1 cellular context compared by ENCODE assay signal in the genomic region with DNA sequence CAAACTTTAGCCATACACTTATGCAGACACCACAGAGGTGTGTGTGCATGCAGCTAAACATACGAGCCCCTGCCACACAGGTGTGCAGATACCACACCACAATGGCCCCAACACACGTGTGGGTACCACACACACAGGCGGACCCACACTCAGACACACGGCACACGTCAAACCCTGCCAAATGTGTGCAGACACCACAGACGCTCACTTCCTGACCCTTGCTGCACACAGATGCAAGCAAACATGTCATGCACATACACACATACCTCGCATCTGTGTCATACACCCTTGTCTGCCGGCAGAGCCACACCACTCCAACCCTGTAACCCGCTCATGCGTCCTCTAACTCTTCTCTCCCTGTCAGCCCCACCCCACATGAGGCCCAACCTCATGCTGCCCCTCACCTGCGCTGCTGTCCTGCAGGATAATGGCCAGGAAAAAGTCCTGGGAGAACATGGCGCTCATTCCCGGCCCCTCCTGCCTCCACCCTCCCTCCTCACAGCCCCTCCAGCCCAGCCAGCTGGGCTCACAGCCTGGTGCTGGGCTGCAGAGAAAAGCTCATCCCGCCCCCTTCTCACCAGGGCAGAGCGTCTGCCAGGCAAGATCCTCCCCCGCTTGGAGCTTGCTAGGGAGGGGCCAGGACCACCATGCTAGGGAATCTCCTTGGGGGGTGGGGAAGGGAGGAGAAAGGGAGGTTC.
TF ChIP-seq lines count a peak whose summit lies in the region.

No MANE protein-coding gene starts in this region.

TF ChIP-seq in IMR-90, 13 proteins besides CTCF, POLR2A, EP300 and RAD21:
- TF ChIP-seq MXI1 (IDR thresholded peaks at IDR 0.05; ENCODE audit: borderline replicate concordance, low read depth, low read length), result no peak
- TF ChIP-seq, protein P1, sequence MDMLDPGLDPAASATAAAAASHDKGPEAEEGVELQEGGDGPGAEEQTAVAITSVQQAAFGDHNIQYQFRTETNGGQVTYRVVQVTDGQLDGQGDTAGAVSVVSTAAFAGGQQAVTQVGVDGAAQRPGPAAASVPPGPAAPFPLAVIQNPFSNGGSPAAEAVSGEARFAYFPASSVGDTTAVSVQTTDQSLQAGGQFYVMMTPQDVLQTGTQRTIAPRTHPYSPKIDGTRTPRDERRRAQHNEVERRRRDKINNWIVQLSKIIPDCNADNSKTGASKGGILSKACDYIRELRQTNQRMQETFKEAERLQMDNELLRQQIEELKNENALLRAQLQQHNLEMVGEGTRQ (IDR thresholded peaks at IDR 0.05; ENCODE audit: low read depth, low read length), result no peak
- TF ChIP-seq CEBPB (IDR thresholded peaks at IDR 0.05; ENCODE audit: low read depth, low read length), result no peak
- TF ChIP-seq FOS (IDR thresholded peaks at IDR 0.05; ENCODE audit: low read depth, low read length), result no peak
- no peak for TF ChIP-seq SMC3 (IDR thresholded peaks at IDR 0.05; ENCODE audit: low read depth, low read length)
- TF ChIP-seq NFE2L2 (IDR thresholded peaks at IDR 0.05; ENCODE audit: low read depth, low read length), result no peak
- TF ChIP-seq, protein P2, sequence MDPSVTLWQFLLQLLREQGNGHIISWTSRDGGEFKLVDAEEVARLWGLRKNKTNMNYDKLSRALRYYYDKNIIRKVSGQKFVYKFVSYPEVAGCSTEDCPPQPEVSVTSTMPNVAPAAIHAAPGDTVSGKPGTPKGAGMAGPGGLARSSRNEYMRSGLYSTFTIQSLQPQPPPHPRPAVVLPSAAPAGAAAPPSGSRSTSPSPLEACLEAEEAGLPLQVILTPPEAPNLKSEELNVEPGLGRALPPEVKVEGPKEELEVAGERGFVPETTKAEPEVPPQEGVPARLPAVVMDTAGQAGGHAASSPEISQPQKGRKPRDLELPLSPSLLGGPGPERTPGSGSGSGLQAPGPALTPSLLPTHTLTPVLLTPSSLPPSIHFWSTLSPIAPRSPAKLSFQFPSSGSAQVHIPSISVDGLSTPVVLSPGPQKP (IDR thresholded peaks at IDR 0.05; ENCODE audit: borderline replicate concordance, low read depth, low read length), result no peak
- no peak for TF ChIP-seq MAZ (IDR thresholded peaks at IDR 0.05; ENCODE audit: borderline replicate concordance, low read depth, low read length)
- no peak for TF ChIP-seq BHLHE40 (IDR thresholded peaks at IDR 0.05; ENCODE audit: low read depth, low read length)
- no peak for TF ChIP-seq RFX5 (IDR thresholded peaks at IDR 0.05; ENCODE audit: low read depth, low read length)
- TF ChIP-seq MAFK (IDR thresholded peaks at IDR 0.05; ENCODE audit: low read depth, low read length), result no peak
- TF ChIP-seq RCOR1 (IDR thresholded peaks at IDR 0.05; ENCODE audit: insufficient replicate concordance, low read length), result no peak
- TF ChIP-seq CHD1 (IDR thresholded peaks at IDR 0.05; ENCODE audit: low read depth, low read length), result no peak
